ENCODE assay signal across 24 cellular contexts in genomic region chr11:66684635-66685034, GRCh38. TPM values are rescaled to one million over a fixed set of nuclear protein-coding genes. Genes with fewer than 3 reads are reported as not detected.
A peak's percentile ranks its signal among the peaks of the same experiment; 100 is the strongest.
DNase-seq lines count a peak whose midpoint lies in the region; TF ChIP-seq lines count a peak whose summit lies in the region.
"Had no signal": no experiment of that assay in that cellular context is flagged by ENCODE, and none has a peak within 500 bp of the region (broad histone marks: within the 10 kb centered on the region; RNA-seq: fewer than 3 reads in every experiment).

No MANE protein-coding gene starts in this region.

- TF ChIP-seq CTCF in osteoblast (IDR thresholded peaks at IDR 0.05; ENCODE audit: extremely low read depth, low read depth, low read length) (no peak), type B pancreatic cell (conservative IDR thresholded peaks at IDR 0.05) (no peak)

- peaks cover 9% of the 10 kb centered on the region for H3K36me3 Mint-ChIP-seq in type B pancreatic cell
- H3K36me3 Mint-ChIP-seq: CD4-positive, alpha-beta memory T cell had no signal

- H3K27ac ChIP-seq in epithelial cell of prostate (peak overlapping the region; percentile 95), osteoblast (ENCODE audit: low read depth, low read length) (no peak overlapping the region)
- H3K27ac ChIP-seq: BLaER1 treated with 17β-estradiol and CSF1 and Interleukin-3, amounts not matched to agents 10 nM and 100 nM; HL-60 had no signal

- no peaks in the 10 kb centered on the region for H4K20me1 ChIP-seq in osteoblast (ENCODE audit: insufficient read depth, low read length)

- peaks cover 5% of the 10 kb centered on the region for H3K27me3 ChIP-seq in osteoblast (ENCODE audit: insufficient read depth, low read length)
- H3K27me3 ChIP-seq: BLaER1 treated with 17β-estradiol and CSF1 and Interleukin-3, amounts not matched to agents 10 nM and 100 nM had no signal

- peaks cover 10% of the 10 kb centered on the region for H3K4me1 Mint-ChIP-seq in type B pancreatic cell (ENCODE audit: unreplicated experiment)
- H3K4me1 Mint-ChIP-seq: CD4-positive, alpha-beta memory T cell had no signal

- H3K9me3 Mint-ChIP-seq in type B pancreatic cell: no peaks in the 10 kb centered on the region
- H3K9me3 Mint-ChIP-seq: CD4-positive, alpha-beta memory T cell had no signal

- H3K4me2 ChIP-seq in osteoblast (ENCODE audit: insufficient read depth, low read length): no peak overlapping the region
- H3K4me2 ChIP-seq: BLaER1 treated with 17β-estradiol and CSF1 and Interleukin-3, amounts not matched to agents 10 nM and 100 nM had no signal

- H3K4me3 ChIP-seq in osteoblast (ENCODE audit: insufficient read depth, low read length): no peak overlapping the region
- H3K4me3 ChIP-seq: BLaER1 treated with 17β-estradiol and CSF1 and Interleukin-3, amounts not matched to agents 10 nM and 100 nM; GM12878 had no signal

- no peaks in the 10 kb centered on the region for H3K79me2 ChIP-seq in osteoblast (ENCODE audit: insufficient read depth, low read length)

- H3K27ac Mint-ChIP-seq in type B pancreatic cell: peak overlapping the region; percentile 72

- H3K4me1 ChIP-seq in osteoblast (ENCODE audit: insufficient read depth, low read length): no peaks in the 10 kb centered on the region

- H3K27me3 Mint-ChIP-seq in type B pancreatic cell: no peaks in the 10 kb centered on the region

- no peak overlapping the region for H3K4me3 Mint-ChIP-seq in type B pancreatic cell
- H3K4me3 Mint-ChIP-seq: CD4-positive, alpha-beta memory T cell had no signal

- no peak overlapping the region for H2AFZ ChIP-seq in osteoblast (ENCODE audit: low read length)

- H3K9me3 ChIP-seq in osteoblast (ENCODE audit: low read depth, low read length): no peaks in the 10 kb centered on the region
- H3K9me3 ChIP-seq: Caco-2 had no signal

- DNase-seq in activated effector memory CD4-positive, alpha-beta T cell treated with anti-CD3 and anti-CD28 coated beads, Interleukin-2, amount 50 U/mL, for 16 hours: peak; percentile 17
- no peak for DNase-seq in activated effector memory CD4-positive, alpha-beta T cell treated with Interleukin-2 at 50 U/mL for 16 hours
- DNase-seq in epithelial cell of prostate (ENCODE audit: low read depth, low spot score) (no peak), osteoblast (ENCODE audit: insufficient read length, low spot score, missing footprints) (peak; percentile 37), type B pancreatic cell (ENCODE audit: extremely low spot score, unreplicated experiment) (no peak), HUDEP-2 (lab: John Stamatoyannopoulos, UW; ENCODE audit: unreplicated experiment in 76 of 76) (no peak), NCI-H2081 treated with DMSO at 0.1 percent for 48 hours (lab: John Stamatoyannopoulos, UW) (no peak), glomerular visceral epithelial cell (ENCODE audit: extremely low spot score) (no peak)
- DNase-seq: 8988T; Caco-2; CD4-positive, alpha-beta memory T cell; DMS 273 treated with DMSO at 0.1 percent for 48 hours; DND-41; H7; KG1; NCI-H146; NCI-H2171; NCI-H446; NCI-H526; OCI-M1; Right ventricle myocardium superior had no signal

- no peaks in the 10 kb centered on the region for H3K36me3 ChIP-seq in osteoblast (ENCODE audit: insufficient read depth, low read length)

RNA-seq across cellular contexts. Expression of gene RBM4B, which starts 6.9 kb away (rescaled TPM):
- total RNA-seq in osteoblast: 19.2 and 21.8 TPM in 2 replicates
- 25.2 and 49.1 TPM in 2 replicates for total RNA-seq in type B pancreatic cell (ENCODE audit: low replicate concordance)

RNA-seq across cellular contexts. Expression of gene SPTBN2, which starts 44.4 kb away (rescaled TPM):
- 0.88 and 2.2 TPM in 2 replicates for total RNA-seq in osteoblast
- 56.0 and 139 TPM in 2 replicates for total RNA-seq in type B pancreatic cell (ENCODE audit: low replicate concordance)
- total RNA-seq: CD4-positive, alpha-beta memory T cell had no signal

RNA-seq across cellular contexts. Expression of gene RBM4, which starts 46.1 kb away (rescaled TPM):
- total RNA-seq in osteoblast (80.4 and 84.0 TPM in 2 replicates), type B pancreatic cell (ENCODE audit: low replicate concordance) (191 and 228 TPM in 2 replicates)

Comparison
In these comparisons a context has a peak if more than half of its experiments do, and no peak if none do; other contexts are left out.
1. DNase-seq: peak in activated effector memory CD4-positive, alpha-beta T cell treated with anti-CD3 and anti-CD28 coated beads, Interleukin-2, amount 50 U/mL, for 16 hours (single experiment) and osteoblast (single experiment); none in activated effector memory CD4-positive, alpha-beta T cell treated with Interleukin-2 at 50 U/mL for 16 hours (single experiment), epithelial cell of prostate (single experiment), type B pancreatic cell (single experiment), HUDEP-2 (0 of 76), NCI-H2081 treated with DMSO at 0.1 percent for 48 hours (single experiment) and glomerular visceral epithelial cell (single experiment).
2. RNA of gene SPTBN2, which starts 44.4 kb away (total RNA-seq): 56.0 to 139 TPM in type B pancreatic cell; 0.88 to 2.2 TPM in osteoblast; every median in the first group is over 10 times any median in the second.